Comparison of ENCODE assay signal across 9 cellular contexts in genomic region chr11:123559418-123559817, GRCh38.
DNase-seq lines count a peak whose midpoint lies in the region; ATAC-seq and TF ChIP-seq lines count a peak whose summit lies in the region.
"Had no signal": no experiment of that assay in that cellular context is flagged by ENCODE, and none has a peak within 500 bp of the region (broad histone marks: within the 10 kb centered on the region; RNA-seq: fewer than 3 reads in every experiment).

No MANE protein-coding gene starts in this region.

- TF ChIP-seq CTCF in AG04450 (IDR thresholded peaks at IDR 0.05; ENCODE audit: low read depth, low read length) = peak; percentile 34
- TF ChIP-seq CTCF in coronary artery (IDR thresholded peaks at IDR 0.05) = no peak
- peak; percentile 13 to 28 (median 16) for TF ChIP-seq CTCF in nephron (IDR thresholded peaks at IDR 0.05; ENCODE audit: unreplicated experiment in 3 of 3)
- TF ChIP-seq CTCF in gastroesophageal sphincter (IDR thresholded peaks at IDR 0.05) = peak in 1 of 4 experiments; percentile 7

- TF ChIP-seq EP300 in gastroesophageal sphincter (IDR thresholded peaks at IDR 0.05) = no peak

- no peak for DNase-seq in AG04450 (ENCODE audit: low read depth, low spot score)
- DNase-seq in coronary artery (ENCODE audit: low spot score) = no peak
- DNase-seq in activated naive CD4-positive, alpha-beta T cell (lab: John Stamatoyannopoulos, UW) = no peak
- no peak for DNase-seq in cortex of kidney (lab: John Stamatoyannopoulos, UW)
- DNase-seq: activated T-cell treated with anti-CD3 and anti-CD28 coated beads for 4 hours had no signal

- no peak overlapping the region for H3K9ac ChIP-seq in HUES6 (ENCODE audit: low read length)

- no peaks in the 10 kb centered on the region for H3K36me3 ChIP-seq in HUES6 (ENCODE audit: control insufficient read depth, insufficient read depth, low read length)
- no peaks in the 10 kb centered on the region for H3K36me3 ChIP-seq in gastroesophageal sphincter

- 8 to 24% methylated on average over 5 to 9 of the region's 9 CpGs for WGBS in gastroesophageal sphincter (ENCODE audit: low coverage in 1 of 2), 2 donors

- H3K27ac ChIP-seq in AG04450 (ENCODE audit: low read depth, low read length) (peak overlapping the region; percentile 39), HUES6 (ENCODE audit: low read depth, low read length) (no peak overlapping the region), coronary artery (no peak overlapping the region), gastroesophageal sphincter (peak overlapping the region in 2 of 4 donors; percentile 53 to 66)

- H3K4me3 Mint-ChIP-seq in nephron = peak overlapping the region; percentile 76 to 85 (median 78)

- peak overlapping the region in 2 of 3 experiments; percentile 82 to 84 for H3K27ac Mint-ChIP-seq in nephron

- H3K27me3 Mint-ChIP-seq in nephron (ENCODE audit: low read depth) = peaks cover 1% of the 10 kb centered on the region

- no peaks in the 10 kb centered on the region for H3K36me3 Mint-ChIP-seq in nephron (ENCODE audit: low read depth)

- peak overlapping the region; percentile 52 for H3K4me3 ChIP-seq in AG04450 (ENCODE audit: low read depth, low read length)
- 0 out of 2 replicates have a peak overlapping the region, but pooled peaks have one; percentile 51 for H3K4me3 ChIP-seq in HUES6 (ENCODE audit: low read depth, low read length)
- peak overlapping the region; percentile 64 for H3K4me3 ChIP-seq in coronary artery
- peak overlapping the region in 1 of 2 donors; percentile 45 for H3K4me3 ChIP-seq in gastroesophageal sphincter

- H3K4me1 ChIP-seq in HUES6 (ENCODE audit: control insufficient read depth, insufficient read depth, low read length) (peaks cover 28% of the 10 kb centered on the region), gastroesophageal sphincter (peaks cover 0 to 33% (median 0%) of the 10 kb centered on the region in 3 donors)

- no peaks in the 10 kb centered on the region for H3K9me3 Mint-ChIP-seq in nephron

- H3K9me3 ChIP-seq in AG04450 (ENCODE audit: control insufficient read depth, insufficient read depth, low read length) = no peaks in the 10 kb centered on the region
- no peaks in the 10 kb centered on the region for H3K9me3 ChIP-seq in HUES6 (ENCODE audit: control insufficient read depth, insufficient read depth, low read depth, low read length)
- H3K9me3 ChIP-seq in gastroesophageal sphincter = no peaks in the 10 kb centered on the region

- TF ChIP-seq POLR2A in gastroesophageal sphincter (IDR thresholded peaks at IDR 0.05) = no peak

- POLR2A ChIA-PET in AG04450 (lab: Yijun Ruan, JAX) = interaction anchor here (1.0 kb wide), 2 partner anchors 13 to 65 kb away, joined by 4 to 9 read pairs; no protein-coding TSS in a partner anchor

- CTCF ChIA-PET in AG04450 (lab: Charles Lee) = interaction anchor here (0.8 to 3.7 kb wide), 6 partner anchors 17 to 148 kb away, joined by 3 to 31 read pairs (median 10); no protein-coding TSS in a partner anchor

- no peak for ATAC-seq in gastroesophageal sphincter
- no peak for ATAC-seq in GM21717 (IDR thresholded peaks at IDR 0.05; ENCODE audit: unreplicated experiment)

- peaks cover 41% of the 10 kb centered on the region for H3K4me1 Mint-ChIP-seq in nephron

- H3K27me3 ChIP-seq in AG04450 (ENCODE audit: control insufficient read depth, insufficient read depth, low read length) = peaks cover 5% of the 10 kb centered on the region
- H3K27me3 ChIP-seq in HUES6 (ENCODE audit: control insufficient read depth, insufficient read depth, low read length) = no peaks in the 10 kb centered on the region
- peaks cover 19% of the 10 kb centered on the region for H3K27me3 ChIP-seq in gastroesophageal sphincter
